ENCODE assay signal across 17 cellular contexts in the genomic region with DNA sequence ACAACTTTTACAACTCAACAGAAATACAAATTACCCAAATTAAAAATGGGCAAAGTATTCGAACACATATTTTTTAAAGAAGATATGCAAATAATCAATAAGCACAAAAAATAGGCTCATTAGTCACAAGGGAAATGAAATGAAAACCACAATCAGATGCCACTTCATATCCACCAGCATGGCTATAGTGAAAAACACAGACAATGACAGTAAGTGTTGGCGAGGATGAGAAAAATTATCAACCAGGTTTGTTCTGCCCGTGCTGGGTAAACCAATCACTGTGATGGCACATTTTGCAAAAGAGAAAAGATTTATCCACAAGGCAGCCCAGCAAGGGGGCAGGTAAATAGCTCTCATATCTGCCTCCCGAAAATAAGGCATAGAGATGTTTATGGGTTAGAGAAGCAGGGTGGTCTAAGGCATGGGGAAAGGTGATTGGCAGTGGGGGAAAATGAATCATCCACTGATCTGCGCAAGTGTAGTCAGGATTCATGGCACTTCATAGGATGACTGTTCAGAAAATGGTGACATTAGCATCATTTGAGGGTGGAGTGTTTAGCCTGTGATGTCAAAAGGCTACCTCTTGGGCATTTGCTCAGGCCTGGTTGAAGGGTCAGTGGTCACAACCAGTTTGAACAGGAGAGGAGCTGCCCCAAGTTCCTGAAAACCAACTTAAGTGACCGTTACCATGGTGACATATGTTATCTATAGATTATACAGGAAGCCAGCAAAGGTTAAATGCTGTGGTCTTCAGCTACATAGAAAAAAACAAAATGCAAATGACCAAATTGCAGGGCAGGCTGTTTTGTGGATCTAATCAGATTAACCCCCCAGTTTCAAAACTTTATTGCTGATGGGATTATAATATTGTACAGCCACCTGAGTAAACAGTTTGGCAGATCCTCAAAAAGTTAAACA. TPM values are rescaled to one million over a fixed set of nuclear protein-coding genes. Genes with fewer than 3 reads are reported as not detected.
A peak's percentile ranks its signal among the peaks of the same experiment; 100 is the strongest.
DNase-seq lines count a peak whose midpoint lies in the region; ATAC-seq and TF ChIP-seq lines count a peak whose summit lies in the region.
"Had no signal": no experiment of that assay in that cellular context is flagged by ENCODE, and none has a peak within 500 bp of the region (broad histone marks: within the 10 kb centered on the region; RNA-seq: fewer than 3 reads in every experiment).

No MANE protein-coding gene starts in this region.

- no peak for TF ChIP-seq POLR2A in esophagus squamous epithelium (IDR thresholded peaks at IDR 0.05)

- no peaks in the 10 kb centered on the region for H3K9me3 Mint-ChIP-seq in activated T-cell treated with anti-CD3 and anti-CD28 coated beads, Interleukin-2, amount 50 U/mL, for 24 hours
- H3K9me3 Mint-ChIP-seq in IgD-negative memory B cell = peaks cover 0 to 4% (median 0%) of the 10 kb centered on the region in 3 donors
- H3K9me3 Mint-ChIP-seq in activated CD4-positive, alpha-beta memory T cell treated with anti-CD3 and anti-CD28 coated beads, Interleukin-2, amount 10 ng/mL, durations not matched to agents 7 days and 5 days = no peaks in the 10 kb centered on the region
- H3K9me3 Mint-ChIP-seq in stimulated activated naive B cell treated with anti-CD40 and anti-IgM and Interleukin-4, amounts not matched to agents 10 μg/mL and 1 μg/mL and 100 μg/mL, for 72 hours = peaks cover 0 to 2% of the 10 kb centered on the region in 2 donors
- H3K9me3 Mint-ChIP-seq: HFFc6, neural progenitor cell had no signal

- H3K4me3 ChIP-seq in esophagus squamous epithelium = no peak overlapping the region
- H3K4me3 ChIP-seq: heart left ventricle, neural progenitor cell, uterus had no signal

- no peaks in the 10 kb centered on the region for H3K27me3 Mint-ChIP-seq in activated T-cell treated with anti-CD3 and anti-CD28 coated beads, Interleukin-2, amount 50 U/mL, for 24 hours
- H3K27me3 Mint-ChIP-seq in IgD-negative memory B cell = no peaks in the 10 kb centered on the region
- H3K27me3 Mint-ChIP-seq in activated CD4-positive, alpha-beta memory T cell treated with anti-CD3 and anti-CD28 coated beads, Interleukin-2, amount 10 ng/mL, durations not matched to agents 7 days and 5 days = no peaks in the 10 kb centered on the region
- H3K27me3 Mint-ChIP-seq in stimulated activated naive B cell treated with anti-CD40 and anti-IgM and Interleukin-4, amounts not matched to agents 10 μg/mL and 1 μg/mL and 100 μg/mL, for 72 hours = no peaks in the 10 kb centered on the region

- H3K27ac Mint-ChIP-seq in activated T-cell treated with anti-CD3 and anti-CD28 coated beads, Interleukin-2, amount 50 U/mL, for 24 hours = peak overlapping the region; percentile 53
- peak overlapping the region; percentile 53 to 91 (median 80) for H3K27ac Mint-ChIP-seq in IgD-negative memory B cell
- H3K27ac Mint-ChIP-seq in activated CD4-positive, alpha-beta memory T cell treated with anti-CD3 and anti-CD28 coated beads, Interleukin-2, amount 10 ng/mL, durations not matched to agents 7 days and 5 days = peak overlapping the region; percentile 22
- peak overlapping the region; percentile 84 for H3K27ac Mint-ChIP-seq in stimulated activated naive B cell treated with anti-CD40 and anti-IgM and Interleukin-4, amounts not matched to agents 10 μg/mL and 1 μg/mL and 100 μg/mL, for 72 hours
- H3K27ac Mint-ChIP-seq: HFFc6, neural progenitor cell had no signal

- 80 to 89% methylated on average over 6 of the region's 6 CpGs for WGBS in esophagus squamous epithelium, 2 donors

- CTCF ChIA-PET in activated CD4-positive, alpha-beta memory T cell treated with anti-CD3 and anti-CD28 coated beads, Interleukin-2, amount 10 ng/mL, durations not matched to agents 7 days and 5 days (lab: Charles Lee) = no interaction called here

- intact Hi-C loops in left cardiac atrium (cut with DNase I) (no loop called here), esophagus squamous epithelium (cut with DNase I) (no loop called here)

- peaks cover 77% of the 10 kb centered on the region for H3K36me3 Mint-ChIP-seq in activated T-cell treated with anti-CD3 and anti-CD28 coated beads, Interleukin-2, amount 50 U/mL, for 24 hours (ENCODE audit: low read depth)
- H3K36me3 Mint-ChIP-seq in IgD-negative memory B cell = peaks cover 11% of the 10 kb centered on the region
- peaks cover 48% of the 10 kb centered on the region for H3K36me3 Mint-ChIP-seq in activated CD4-positive, alpha-beta memory T cell treated with anti-CD3 and anti-CD28 coated beads, Interleukin-2, amount 10 ng/mL, durations not matched to agents 7 days and 5 days (ENCODE audit: low read depth)
- H3K36me3 Mint-ChIP-seq in stimulated activated naive B cell treated with anti-CD40 and anti-IgM and Interleukin-4, amounts not matched to agents 10 μg/mL and 1 μg/mL and 100 μg/mL, for 72 hours = peaks cover 57 to 69% of the 10 kb centered on the region in 2 donors

- no peak overlapping the region for H3K4me3 Mint-ChIP-seq in activated T-cell treated with anti-CD3 and anti-CD28 coated beads, Interleukin-2, amount 50 U/mL, for 24 hours
- peak overlapping the region in 2 of 4 donors; percentile 2 to 63 for H3K4me3 Mint-ChIP-seq in IgD-negative memory B cell
- no peak overlapping the region for H3K4me3 Mint-ChIP-seq in activated CD4-positive, alpha-beta memory T cell treated with anti-CD3 and anti-CD28 coated beads, Interleukin-2, amount 10 ng/mL, durations not matched to agents 7 days and 5 days
- H3K4me3 Mint-ChIP-seq in stimulated activated naive B cell treated with anti-CD40 and anti-IgM and Interleukin-4, amounts not matched to agents 10 μg/mL and 1 μg/mL and 100 μg/mL, for 72 hours = no peak overlapping the region
- H3K4me3 Mint-ChIP-seq: HFFc6, neural progenitor cell had no signal

- in situ Hi-C loops in GM13977 (cut with MboI; ENCODE audit: low pct_unique_long_range_greater_than_20kb, low sequenced_read_pairs, unreplicated experiment) = no loop called here

- H3K27me3 ChIP-seq in esophagus squamous epithelium = no peaks in the 10 kb centered on the region
- H3K27me3 ChIP-seq: heart left ventricle, neural progenitor cell, uterus had no signal

- ATAC-seq in stimulated activated naive B cell treated with anti-CD40 and anti-IgM and Interleukin-4, amounts not matched to agents 10 μg/mL and 1 μg/mL and 100 μg/mL, for 72 hours (replicated peaks) = peak; percentile 34 to 55
- no peak for ATAC-seq in left cardiac atrium
- ATAC-seq: heart left ventricle had no signal

- H3K9me3 ChIP-seq in esophagus squamous epithelium = no peaks in the 10 kb centered on the region
- H3K9me3 ChIP-seq: uterus had no signal

- TF ChIP-seq CTCF in esophagus squamous epithelium (IDR thresholded peaks at IDR 0.05) (no peak), GM13977 (IDR thresholded peaks at IDR 0.05; ENCODE audit: extremely low read depth, insufficient read depth, missing control alignments) (no peak)

- POLR2A ChIA-PET in activated CD4-positive, alpha-beta memory T cell treated with anti-CD3 and anti-CD28 coated beads, Interleukin-2, amount 10 ng/mL, durations not matched to agents 7 days and 5 days (lab: Charles Lee) = interaction anchor here (1.0 kb wide), 1 partner anchor 46 kb away, joined by 3 read pairs; no protein-coding TSS in a partner anchor

- H3K36me3 ChIP-seq in esophagus squamous epithelium = peaks cover 0 to 85% (median 8%) of the 10 kb centered on the region in 3 donors
- H3K36me3 ChIP-seq: neural progenitor cell, uterus had no signal

- no peak for DNase-seq in activated T-cell treated with anti-CD3 and anti-CD28 coated beads, Interleukin-2, amount 50 U/mL, for 24 hours
- DNase-seq in activated T-cell treated with anti-CD3 and anti-CD28 coated beads, Interleukin-2, amount 50 U/mL, for 48 hours = no peak
- DNase-seq in activated CD4-positive, alpha-beta memory T cell treated with anti-CD3 and anti-CD28 coated beads, Interleukin-2, amount 10 ng/mL, durations not matched to agents 7 days and 5 days = no peak
- no peak for DNase-seq in stimulated activated naive B cell treated with anti-CD40 and anti-IgM and Interleukin-4, amounts not matched to agents 10 μg/mL and 1 μg/mL and 100 μg/mL, for 72 hours
- no peak for DNase-seq in left cardiac atrium
- DNase-seq in esophagus squamous epithelium (lab: John Stamatoyannopoulos, UW) = no peak
- no peak for DNase-seq in GM13977 (ENCODE audit: low spot score)
- DNase-seq: activated naive CD4-positive, alpha-beta T cell treated with anti-CD3 and anti-CD28 coated beads, Interleukin-2, amount 50 U/mL, for 16 hours; dermis blood vessel endothelial cell; heart left ventricle; HFFc6; NCI-H2029; NCI-H524 treated with DMSO at 0.1 percent for 48 hours; stimulated activated CD4-positive, alpha-beta T cell treated with anti-CD3 and anti-CD28 coated beads, Interleukin-12 subunit alpha, Interleukin-12 subunit beta, amount 100 ng/mL, for 4 hours; uterus had no signal

- H3K4me1 ChIP-seq in esophagus squamous epithelium = no peaks in the 10 kb centered on the region
- H3K4me1 ChIP-seq: heart left ventricle, neural progenitor cell, uterus had no signal

- H3K4me1 Mint-ChIP-seq in activated T-cell treated with anti-CD3 and anti-CD28 coated beads, Interleukin-2, amount 50 U/mL, for 24 hours (ENCODE audit: low read depth) = peaks cover 16% of the 10 kb centered on the region
- peaks cover 9 to 16% (median 16%) of the 10 kb centered on the region in 3 donors for H3K4me1 Mint-ChIP-seq in IgD-negative memory B cell
- H3K4me1 Mint-ChIP-seq in activated CD4-positive, alpha-beta memory T cell treated with anti-CD3 and anti-CD28 coated beads, Interleukin-2, amount 10 ng/mL, durations not matched to agents 7 days and 5 days = peaks cover 14% of the 10 kb centered on the region
- peaks cover 0 to 7% of the 10 kb centered on the region in 2 donors for H3K4me1 Mint-ChIP-seq in stimulated activated naive B cell treated with anti-CD40 and anti-IgM and Interleukin-4, amounts not matched to agents 10 μg/mL and 1 μg/mL and 100 μg/mL, for 72 hours

- H3K27ac ChIP-seq in esophagus squamous epithelium = no peak overlapping the region
- H3K27ac ChIP-seq: heart left ventricle, neural progenitor cell, uterus had no signal

RNA-seq across cellular contexts. Expression of a gene that starts 8.0 kb away (rescaled TPM):
- polyA plus RNA-seq in IgD-negative memory B cell = 0.43 TPM
- total RNA-seq in activated CD4-positive, alpha-beta memory T cell treated with anti-CD3 and anti-CD28 coated beads, Interleukin-2, amount 10 ng/mL, durations not matched to agents 7 days and 5 days = under 1 TPM; 0.28 to 0.70 TPM
- total RNA-seq in left cardiac atrium (1 to 10 TPM; 1.5 to 1.7 TPM), esophagus squamous epithelium (1 to 10 TPM in 1 of 4 donors, under 1 TPM in 3; 0.22 to 2.5 (median 0.66) TPM)

RNA-seq across cellular contexts. Expression of a gene that starts 47.2 kb away (rescaled TPM):
- polyA plus RNA-seq in IgD-negative memory B cell = 158 TPM
- total RNA-seq in activated CD4-positive, alpha-beta memory T cell treated with anti-CD3 and anti-CD28 coated beads, Interleukin-2, amount 10 ng/mL, durations not matched to agents 7 days and 5 days = 100 to 1,000 TPM in 1 of 2 experiments, 10 to 100 TPM in 1; 98.7 to 107 TPM
- total RNA-seq in left cardiac atrium (100 to 1,000 TPM in 1 of 2 donors, 10 to 100 TPM in 1; 97.0 to 116 TPM), esophagus squamous epithelium (100 to 1,000 TPM in 3 of 4 donors, 10 to 100 TPM in 1; 95.8 to 130 (median 108) TPM)

Comparison
In these comparisons a context has a peak if more than half of its experiments do, and no peak if none do; other contexts are left out.
1. H3K27ac Mint-ChIP-seq: peak in every context shown above with its lines; median percentile 84 in stimulated activated naive B cell treated with anti-CD40 and anti-IgM and Interleukin-4, amounts not matched to agents 10 μg/mL and 1 μg/mL and 100 μg/mL, for 72 hours; 80 in IgD-negative memory B cell; 53 in activated T-cell treated with anti-CD3 and anti-CD28 coated beads, Interleukin-2, amount 50 U/mL, for 24 hours; 22 in activated CD4-positive, alpha-beta memory T cell treated with anti-CD3 and anti-CD28 coated beads, Interleukin-2, amount 10 ng/mL, durations not matched to agents 7 days and 5 days.
2. ATAC-seq: peak in stimulated activated naive B cell treated with anti-CD40 and anti-IgM and Interleukin-4, amounts not matched to agents 10 μg/mL and 1 μg/mL and 100 μg/mL, for 72 hours (2 of 2); none in left cardiac atrium (0 of 2).